In the genomic region with DNA sequence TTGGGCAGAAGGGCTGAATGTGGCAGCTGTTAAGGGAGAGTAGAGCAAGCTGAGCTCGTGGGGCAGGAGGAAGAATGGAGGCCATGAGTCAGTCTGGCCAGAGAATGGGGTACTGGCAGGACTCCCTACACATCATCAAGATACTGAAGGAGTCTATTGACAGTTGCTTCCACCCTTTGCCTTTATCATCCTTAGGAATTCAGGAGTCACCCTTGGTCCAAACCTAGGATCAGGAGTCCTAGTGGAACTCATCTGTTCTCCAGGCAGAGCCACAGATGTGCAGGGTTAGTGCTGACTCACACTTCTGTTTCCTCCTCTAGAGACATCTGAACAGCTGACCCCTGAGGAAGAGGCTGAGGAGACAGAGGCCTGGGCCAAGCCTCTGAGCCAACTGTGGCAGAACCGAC, we compare ENCODE assay signal across 10 cellular contexts. TPM values are rescaled to one million over a fixed set of nuclear protein-coding genes. Genes with fewer than 3 reads are reported as not detected.
DNase-seq lines count a peak whose midpoint lies in the region; ATAC-seq and TF ChIP-seq lines count a peak whose summit lies in the region.
"Had no signal": no experiment of that assay in that cellular context is flagged by ENCODE, and none has a peak within 500 bp of the region (broad histone marks: within the 10 kb centered on the region; RNA-seq: fewer than 3 reads in every experiment).

No MANE protein-coding gene starts in this region.

- peak; percentile 72 to 82 (median 77) for ATAC-seq in psoas muscle
- ATAC-seq: T-helper 17 cell had no signal

- peaks cover 96% of the 10 kb centered on the region for H3K36me3 ChIP-seq in endodermal cell (ENCODE audit: control insufficient read depth, insufficient read depth, low read length)
- peaks cover 16 to 100% of the 10 kb centered on the region in 2 donors for H3K36me3 ChIP-seq in psoas muscle (ENCODE audit: insufficient read depth in 1 of 2, low read depth in 1 of 2)

- TF ChIP-seq CTCF in endodermal cell (conservative IDR thresholded peaks at IDR 0.05) (no peak), psoas muscle (IDR thresholded peaks at IDR 0.05) (no peak)

- H3K27me3 Mint-ChIP-seq in activated CD4-positive, alpha-beta T cell treated with anti-CD3 and anti-CD28 coated beads, Interleukin-2, amount 10 ng/mL, durations not matched to agents 7 days and 5 days = no peaks in the 10 kb centered on the region
- H3K27me3 Mint-ChIP-seq in endodermal cell (ENCODE audit: insufficient read depth) = no peaks in the 10 kb centered on the region
- H3K27me3 Mint-ChIP-seq: T-helper 17 cell had no signal

- H3K27me3 ChIP-seq in endodermal cell (ENCODE audit: control insufficient read depth, insufficient read depth, low read length, poor library complexity, severe bottlenecking) = no peaks in the 10 kb centered on the region
- H3K27me3 ChIP-seq in psoas muscle (ENCODE audit: insufficient read depth in 3 of 3, low read length in 2 of 3) = no peaks in the 10 kb centered on the region

- H3K27ac Mint-ChIP-seq in activated CD4-positive, alpha-beta T cell treated with anti-CD3 and anti-CD28 coated beads, Interleukin-2, amount 10 ng/mL, durations not matched to agents 7 days and 5 days = peak overlapping the region; percentile 19
- H3K27ac Mint-ChIP-seq in endodermal cell = peak overlapping the region; percentile 32
- H3K27ac Mint-ChIP-seq: T-helper 17 cell had no signal

- no peak overlapping the region for H3K9ac ChIP-seq in endodermal cell (ENCODE audit: extremely low read depth, low read length, poor library complexity, severe bottlenecking)

- H3K9me3 Mint-ChIP-seq in activated CD4-positive, alpha-beta T cell treated with anti-CD3 and anti-CD28 coated beads, Interleukin-2, amount 10 ng/mL, durations not matched to agents 7 days and 5 days = no peaks in the 10 kb centered on the region
- H3K9me3 Mint-ChIP-seq in endodermal cell = no peaks in the 10 kb centered on the region

- peaks cover 73% of the 10 kb centered on the region for H3K36me3 Mint-ChIP-seq in activated CD4-positive, alpha-beta T cell treated with anti-CD3 and anti-CD28 coated beads, Interleukin-2, amount 10 ng/mL, durations not matched to agents 7 days and 5 days (ENCODE audit: low read depth)
- H3K36me3 Mint-ChIP-seq in endodermal cell (ENCODE audit: low read depth) = peaks cover 97% of the 10 kb centered on the region

- CTCF ChIA-PET in activated CD4-positive, alpha-beta T cell treated with anti-CD3 and anti-CD28 coated beads, Interleukin-2, amount 10 ng/mL, durations not matched to agents 7 days and 5 days (lab: Charles Lee) = interaction anchor here (0.6 to 2.1 kb wide), 3 partner anchors 43 to 330 kb away, joined by 3 to 7 read pairs (median 3); partner anchors contain the start of gene ARTN

- no peak for DNase-seq in activated CD4-positive, alpha-beta T cell treated with anti-CD3 and anti-CD28 coated beads, Interleukin-2, amount 10 ng/mL, durations not matched to agents 7 days and 5 days
- no peak for DNase-seq in activated CD4-positive, alpha-beta T cell treated with anti-CD3 and anti-CD28 coated beads, Interleukin-2, amount 50 U/mL, for 48 hours
- DNase-seq in RPMI8226 = peak; percentile 47
- no peak for DNase-seq in endodermal cell
- no peak for DNase-seq in psoas muscle
- no peak for DNase-seq in NCI-H187 treated with DMSO at 0.1 percent for 48 hours (lab: John Stamatoyannopoulos, UW)
- DNase-seq in COR-L47 (lab: John Stamatoyannopoulos, UW) = no peak
- DNase-seq in NCI-H524 treated with DMSO at 0.1 percent for 48 hours (lab: John Stamatoyannopoulos, UW) = no peak
- DNase-seq: NCI-H510A, T-helper 17 cell had no signal

- H3K4me1 Mint-ChIP-seq in activated CD4-positive, alpha-beta T cell treated with anti-CD3 and anti-CD28 coated beads, Interleukin-2, amount 10 ng/mL, durations not matched to agents 7 days and 5 days = peaks cover 2% of the 10 kb centered on the region
- H3K4me1 Mint-ChIP-seq in endodermal cell = no peaks in the 10 kb centered on the region

- H3K4me1 ChIP-seq in endodermal cell (ENCODE audit: control insufficient read depth, insufficient read depth, low read length) = no peaks in the 10 kb centered on the region
- H3K4me1 ChIP-seq in psoas muscle = peaks cover 10% of the 10 kb centered on the region

- H3K4me3 Mint-ChIP-seq in activated CD4-positive, alpha-beta T cell treated with anti-CD3 and anti-CD28 coated beads, Interleukin-2, amount 10 ng/mL, durations not matched to agents 7 days and 5 days = no peak overlapping the region
- H3K4me3 Mint-ChIP-seq in endodermal cell = no peak overlapping the region
- H3K4me3 Mint-ChIP-seq: T-helper 17 cell had no signal

- POLR2A ChIA-PET in activated CD4-positive, alpha-beta T cell treated with anti-CD3 and anti-CD28 coated beads, Interleukin-2, amount 10 ng/mL, durations not matched to agents 7 days and 5 days (lab: Charles Lee) = no interaction called here

- intact Hi-C loops in psoas muscle (cut with DNase I) = no loop called here

- H3K9me3 ChIP-seq in endodermal cell (ENCODE audit: control insufficient read depth, low read length) (no peaks in the 10 kb centered on the region), psoas muscle (no peaks in the 10 kb centered on the region)

- no peak overlapping the region for H3K4me3 ChIP-seq in endodermal cell (ENCODE audit: low read length)
- H3K4me3 ChIP-seq in psoas muscle = no peak overlapping the region

- WGBS in endodermal cell (ENCODE audit: insufficient coverage in 1 of 2, insufficient read length in 1 of 2), 2 experiments = 96 to 100% methylated on average over 1 to 2 of the region's 2 CpGs
- WGBS in psoas muscle, 3 donors = 25 to 54% (median 27%) methylated on average over 2 of the region's 2 CpGs

- H3K27ac ChIP-seq in endodermal cell (ENCODE audit: low read depth, low read length) = no peak overlapping the region
- H3K27ac ChIP-seq in psoas muscle = peak overlapping the region; percentile 41

RNA-seq across cellular contexts. Expression of gene ST3GAL3, which starts 18.7 kb away (rescaled TPM):
- 10 to 100 TPM; 23.7 to 24.3 TPM for total RNA-seq in activated CD4-positive, alpha-beta T cell treated with anti-CD3 and anti-CD28 coated beads, Interleukin-2, amount 10 ng/mL, durations not matched to agents 7 days and 5 days
- total RNA-seq in endodermal cell = 10 to 100 TPM; 15.5 to 15.9 TPM
- 22.0 TPM for polyA plus RNA-seq in endodermal cell (2013, experiment 1 of 2)
- 22.3 TPM for polyA plus RNA-seq in endodermal cell (2013, experiment 2 of 2)
- total RNA-seq in psoas muscle = 10 to 100 TPM; 34.7 to 53.2 (median 45.0) TPM
- polyA plus RNA-seq in psoas muscle = 10 to 100 TPM; 22.2 to 49.0 (median 44.5) TPM

RNA-seq across cellular contexts. Expression of gene KDM4A, which starts 38.6 kb away (rescaled TPM):
- 10 to 100 TPM; 38.6 to 41.9 TPM for total RNA-seq in activated CD4-positive, alpha-beta T cell treated with anti-CD3 and anti-CD28 coated beads, Interleukin-2, amount 10 ng/mL, durations not matched to agents 7 days and 5 days
- total RNA-seq in endodermal cell = 10 to 100 TPM; 54.7 to 74.4 TPM
- polyA plus RNA-seq in endodermal cell (2013, experiment 1 of 2) = 54.6 TPM
- polyA plus RNA-seq in endodermal cell (2013, experiment 2 of 2) = 47.6 TPM
- 10 to 100 TPM; 10.4 to 15.5 (median 13.7) TPM for total RNA-seq in psoas muscle
- polyA plus RNA-seq in psoas muscle = 10 to 100 TPM in 1 of 3 donors, 1 to 10 TPM in 2; 3.9 to 12.8 (median 4.5) TPM
